ENCODE assay signal across 8 cellular contexts in genomic region chr4:174120446-174121142, GRCh38.
DNase-seq lines count a peak whose midpoint lies in the region; ATAC-seq, FAIRE-seq and TF ChIP-seq lines count a peak whose summit lies in the region.

No MANE protein-coding gene starts in this region.

- no peak for TF ChIP-seq EP300 in Ishikawa (IDR thresholded peaks at IDR 0.05; ENCODE audit: borderline replicate concordance)
- no peak for TF ChIP-seq EP300 in suprapubic skin (IDR thresholded peaks at IDR 0.05)

- H3K9me3 ChIP-seq in liver (ENCODE audit: control insufficient read depth in 4 of 4, low read length in 3 of 4) (no peaks in the 10 kb centered on the region), suprapubic skin (no peaks in the 10 kb centered on the region)

- TF ChIP-seq CTCF in GM06990 (IDR thresholded peaks at IDR 0.05; ENCODE audit: insufficient read depth, low read length, poor library complexity, severe bottlenecking) (peak; percentile 54), liver (IDR thresholded peaks at IDR 0.05; ENCODE audit: low read depth, low read length, missing input control) (peak; percentile 40), suprapubic skin (IDR thresholded peaks at IDR 0.05) (peak; percentile 9 to 43)

- H3K27ac ChIP-seq in liver (ENCODE audit: low read depth in 1 of 2, low read length in 2 of 2): no peak overlapping the region
- H3K27ac ChIP-seq in suprapubic skin: no peak overlapping the region

- H3K27me3 ChIP-seq in GM06990 (replicated peaks; ENCODE audit: control insufficient read depth, insufficient read depth, low read length): no peaks in the 10 kb centered on the region
- peaks cover 0 to 5% (median 2%) of the 10 kb centered on the region in 4 donors for H3K27me3 ChIP-seq in liver (ENCODE audit: control insufficient read depth in 4 of 4, insufficient read depth in 4 of 4, low read length in 3 of 4)
- peaks cover 14% of the 10 kb centered on the region for H3K27me3 ChIP-seq in suprapubic skin

- H3K9ac ChIP-seq in liver (ENCODE audit: low read depth in 1 of 2, low read length in 2 of 2): no peak overlapping the region

- FAIRE-seq in A204.1 (lab: Jason Lieb, UNC): peak; percentile 97
- FAIRE-seq in RCC 7860 (lab: Jason Lieb, UNC): no peak

- 14% methylated on average over 19 of the region's 19 CpGs for WGBS in liver
- 14% methylated on average over 19 of the region's 19 CpGs for WGBS in suprapubic skin

- peaks cover 0 to 2% (median 0%) of the 10 kb centered on the region in 4 donors for H3K4me1 ChIP-seq in liver (ENCODE audit: control insufficient read depth in 4 of 4, insufficient read depth in 4 of 4, low read length in 3 of 4)
- peaks cover 2% of the 10 kb centered on the region for H3K4me1 ChIP-seq in suprapubic skin

- H3K36me3 ChIP-seq in GM06990 (ENCODE audit: control insufficient read depth, insufficient read depth, low read length) (no peaks in the 10 kb centered on the region), liver (ENCODE audit: control insufficient read depth in 4 of 4, insufficient read depth in 3 of 4, low read depth in 1 of 4, low read length in 3 of 4) (no peaks in the 10 kb centered on the region), suprapubic skin (no peaks in the 10 kb centered on the region)

- ATAC-seq in GM18873 (IDR thresholded peaks at IDR 0.05; ENCODE audit: low FRiP score, unreplicated experiment): no peak

- no peak overlapping the region for H3K4me3 ChIP-seq in GM06990 (replicated peaks; ENCODE audit: low read depth, low read length)
- H3K4me3 ChIP-seq in liver (ENCODE audit: low read depth in 1 of 3, low read length in 3 of 3): peak overlapping the region in 1 of 3 donors; percentile 32
- H3K4me3 ChIP-seq in suprapubic skin: peak overlapping the region; percentile 33

- peak; percentile 9 for DNase-seq in GM06990 (ENCODE audit: extremely low read depth, insufficient read length)
- peak; percentile 16 for DNase-seq in RCC 7860 (ENCODE audit: low spot score)
- peak; percentile 64 to 69 for DNase-seq in dermis microvascular lymphatic vessel endothelial cell (ENCODE audit: low read depth in 2 of 2)
- DNase-seq in suprapubic skin (ENCODE audit: low spot score in 2 of 2): no peak

- TF ChIP-seq POLR2A in suprapubic skin (IDR thresholded peaks at IDR 0.05): no peak

- TF ChIP-seq RAD21 in Ishikawa (IDR thresholded peaks at IDR 0.05; ENCODE audit: low read depth) (peak; percentile 53), liver (IDR thresholded peaks at IDR 0.05) (peak; percentile 69 to 78)

TF ChIP-seq in Ishikawa, 13 proteins besides CTCF, POLR2A, EP300 and RAD21:
- TF ChIP-seq EGR1 (IDR thresholded peaks at IDR 0.05): no peak
- no peak for TF ChIP-seq YY1 (IDR thresholded peaks at IDR 0.05; ENCODE audit: low read depth)
- no peak for TF ChIP-seq NFIC (IDR thresholded peaks at IDR 0.05)
- no peak for TF ChIP-seq TAF1 (IDR thresholded peaks at IDR 0.05; ENCODE audit: low read depth)
- no peak for TF ChIP-seq REST (IDR thresholded peaks at IDR 0.05; ENCODE audit: low read depth)
- no peak for TF ChIP-seq ZBTB7A (IDR thresholded peaks at IDR 0.05; ENCODE audit: low read depth)
- no peak for TF ChIP-seq TCF12 (IDR thresholded peaks at IDR 0.05; ENCODE audit: low read depth)
- TF ChIP-seq USF1 (IDR thresholded peaks at IDR 0.05): no peak

TF ChIP-seq in liver, 16 proteins besides CTCF, POLR2A, EP300 and RAD21:
- peak; percentile 27 for TF ChIP-seq REST (IDR thresholded peaks at IDR 0.05)
- no peak for TF ChIP-seq FOXA2 (IDR thresholded peaks at IDR 0.05)
- no peak for TF ChIP-seq HNF4A (conservative IDR thresholded peaks at IDR 0.05)

Comparison
In these comparisons a context has a peak if more than half of its experiments do, and no peak if none do; other contexts are left out.
1. DNase-seq: peak in GM06990 (single experiment), RCC 7860 (single experiment) and dermis microvascular lymphatic vessel endothelial cell (2 of 2); none in suprapubic skin (0 of 2).
2. Peak in every context shown above with its lines, with median percentiles within 50 percentile points of each other: CTCF ChIP-seq.